In genomic region chr12:77010637-77011548, GRCh38 we compare ENCODE assay signal across 8 cellular contexts. TPM values are rescaled to one million over a fixed set of nuclear protein-coding genes. Genes with fewer than 3 reads are reported as not detected.
DNase-seq lines count a peak whose midpoint lies in the region; ATAC-seq and TF ChIP-seq lines count a peak whose summit lies in the region.

No MANE protein-coding gene starts in this region.

- H3K4me3 ChIP-seq in SJSA1 = no peak overlapping the region
- H3K4me3 ChIP-seq in upper lobe of left lung = no peak overlapping the region

- peaks cover 8% of the 10 kb centered on the region for H3K4me1 Mint-ChIP-seq in HFFc6 (ENCODE audit: low read depth)

- no peak for TF ChIP-seq POLR2A in upper lobe of left lung (IDR thresholded peaks at IDR 0.05)

- no peak overlapping the region for H3K27ac Mint-ChIP-seq in HFFc6

- peak; percentile 91 for TF ChIP-seq CTCF in GM12872 (IDR thresholded peaks at IDR 0.05; ENCODE audit: insufficient read depth, low read depth, low read length)
- peak; percentile 96 for TF ChIP-seq CTCF in HFFc6 (IDR thresholded peaks at IDR 0.05)
- TF ChIP-seq CTCF in upper lobe of left lung (IDR thresholded peaks at IDR 0.05) = peak; percentile 17 to 91 (median 60)

- H3K4me1 ChIP-seq in SJSA1 (replicated peaks) (no peaks in the 10 kb centered on the region), upper lobe of left lung (peaks cover 0 to 3% (median 0%) of the 10 kb centered on the region in 4 donors)

- H3K27ac ChIP-seq in SJSA1 (no peak overlapping the region), upper lobe of left lung (no peak overlapping the region)

- H3K27me3 ChIP-seq in SJSA1 (replicated peaks) (0 out of 2 replicates have a peak, but pooled peaks cover 2% of the 10 kb centered on the region), upper lobe of left lung (no peaks in the 10 kb centered on the region)

- DNase-seq in HFFc6 (peak; percentile 62), MV-4-11 (lab: John Stamatoyannopoulos, UW) (peak; percentile 44), SJSA1 (ENCODE audit: low read depth in 1 of 2, low spot score in 2 of 2) (peak; percentile 54 to 67), globus pallidus (ENCODE audit: low spot score) (peak; percentile 54), pons (ENCODE audit: low spot score) (peak; percentile 73), upper lobe of left lung (peak in 1 of 2 donors; percentile 39)
- DNase-seq in activated naive CD4-positive, alpha-beta T cell treated with Interleukin-2 at 50 U/mL for 16 hours = peak; percentile 71

- H3K36me3 Mint-ChIP-seq in HFFc6 (ENCODE audit: low read depth) = no peaks in the 10 kb centered on the region; the same call in 1 of the 2 replicates

- no peaks in the 10 kb centered on the region for H3K36me3 ChIP-seq in SJSA1
- H3K36me3 ChIP-seq in upper lobe of left lung = no peaks in the 10 kb centered on the region

- ATAC-seq in upper lobe of left lung (ENCODE audit: low FRiP score in 2 of 2) = peak; percentile 55 to 88

- peak overlapping the region; percentile 40; the same call in 1 of the 2 replicates for H3K4me3 Mint-ChIP-seq in HFFc6

- peaks cover 5% of the 10 kb centered on the region; the same call in 1 of the 2 replicates for H3K27me3 Mint-ChIP-seq in HFFc6 (ENCODE audit: insufficient read depth)

- no peaks in the 10 kb centered on the region for H3K9me3 Mint-ChIP-seq in HFFc6

- H3K9me3 ChIP-seq in SJSA1 (replicated peaks) (no peaks in the 10 kb centered on the region), upper lobe of left lung (no peaks in the 10 kb centered on the region)

- 5 to 9% methylated on average over 9 of the region's 9 CpGs for WGBS in upper lobe of left lung, 2 donors

- TF ChIP-seq EP300 in upper lobe of left lung (IDR thresholded peaks at IDR 0.05) = no peak

RNA-seq across cellular contexts. Expression of gene E2F7, which starts 54.5 kb away (rescaled TPM):
- 10 to 100 TPM in 5 of 6 experiments, 1 to 10 TPM in 1; 6.3 to 24.4 (median 18.0) TPM for total RNA-seq in HFFc6 (2021; fragmentation: NEBNext Ultra II Directional; extraction: Animal tissue kit (Norgen Biotek cat#: 25700))
- total RNA-seq in SJSA1 (2014; rRNA removed; shearing (Covaris generic)) = 11.6 and 22.1 TPM in 2 replicates
- total RNA-seq in upper lobe of left lung = 1 to 10 TPM in 2 of 6 donors, under 1 TPM in 2, not detected in 2; 0.54 to 1.5 (median 1.1) TPM
